Comparison of ENCODE assay signal across 8 cellular contexts in the genomic region with DNA sequence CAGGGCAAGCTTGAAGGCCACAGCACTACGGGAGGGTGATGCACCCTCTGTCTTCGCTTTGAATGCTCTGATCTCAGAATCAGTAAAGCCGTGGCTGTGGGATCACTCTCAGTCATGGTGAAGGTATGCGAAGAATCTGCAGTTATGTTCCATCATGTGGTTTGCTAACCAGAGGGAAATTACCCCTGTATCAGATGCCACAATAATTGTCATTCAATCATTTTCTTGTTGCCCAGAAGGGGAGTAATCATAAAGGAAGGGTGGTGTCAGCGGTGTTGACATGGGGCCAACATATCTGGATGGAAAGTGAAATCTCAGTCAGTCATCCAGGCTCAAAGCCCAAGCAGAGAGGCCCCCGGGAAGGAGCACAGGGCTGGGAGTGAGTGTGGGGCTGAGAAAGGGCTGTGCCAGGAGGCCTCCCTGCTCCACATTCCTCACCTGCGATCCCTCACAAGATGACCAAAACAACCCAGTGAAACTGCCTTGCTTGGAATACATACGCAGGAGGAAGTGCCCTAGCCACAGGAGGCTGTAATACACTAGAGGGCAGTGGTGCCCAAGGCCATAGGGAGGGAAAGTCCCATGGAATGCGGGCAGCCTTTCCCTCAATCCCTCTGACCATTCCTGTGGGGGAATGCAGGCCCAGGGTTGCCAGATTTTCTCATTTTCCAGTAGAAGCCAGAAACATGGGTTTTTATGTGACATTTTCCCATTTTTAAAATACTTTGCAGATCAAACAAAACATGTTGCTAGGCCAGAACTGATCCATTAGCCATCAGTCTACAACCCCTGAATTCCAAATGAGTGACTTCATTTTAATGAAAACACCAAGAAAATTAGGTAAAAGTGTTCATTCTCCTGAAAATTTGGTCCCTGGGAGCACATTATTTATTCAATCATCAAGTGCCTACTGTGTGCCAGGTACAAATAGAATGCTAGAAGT.
DNase-seq lines count a peak whose midpoint lies in the region; ATAC-seq and TF ChIP-seq lines count a peak whose summit lies in the region.

No MANE protein-coding gene starts in this region.

- no peak overlapping the region for H3K4me3 Mint-ChIP-seq in naive thymus-derived CD4-positive, alpha-beta T cell

- peaks cover 0 to 15% (median 11%) of the 10 kb centered on the region in 5 donors for H3K27me3 Mint-ChIP-seq in naive thymus-derived CD4-positive, alpha-beta T cell

- no peaks in the 10 kb centered on the region for H3K27me3 ChIP-seq in aorta (ENCODE audit: control insufficient read depth in 1 of 2, insufficient read depth in 2 of 2, low read length in 1 of 2)
- no peaks in the 10 kb centered on the region for H3K27me3 ChIP-seq in naive thymus-derived CD4-positive, alpha-beta T cell (ENCODE audit: control insufficient read depth in 2 of 2, insufficient read depth in 2 of 2, low read length in 2 of 2)

- no peaks in the 10 kb centered on the region for H3K36me3 ChIP-seq in aorta (ENCODE audit: control insufficient read depth in 1 of 2, insufficient read depth in 2 of 2, low read length in 1 of 2)
- no peaks in the 10 kb centered on the region for H3K36me3 ChIP-seq in naive thymus-derived CD4-positive, alpha-beta T cell (ENCODE audit: control insufficient read depth in 2 of 3, insufficient read depth in 3 of 3, low read length in 3 of 3)

- ATAC-seq in left colon (peak; percentile 98), aorta (ENCODE audit: low FRiP score) (peak; percentile 53)
- ATAC-seq in naive thymus-derived CD4-positive, alpha-beta T cell: no peak

- H3K4me1 Mint-ChIP-seq in naive thymus-derived CD4-positive, alpha-beta T cell: no peaks in the 10 kb centered on the region

- 30 to 41% methylated on average over 9 of the region's 9 CpGs for WGBS in aorta, 2 donors

- peak overlapping the region in 1 of 2 donors; percentile 43 for H3K27ac ChIP-seq in aorta (ENCODE audit: low read depth in 1 of 2, low read length in 2 of 2)
- H3K27ac ChIP-seq in naive thymus-derived CD4-positive, alpha-beta T cell (ENCODE audit: low read depth, low read length): no peak overlapping the region

- H3K36me3 Mint-ChIP-seq in naive thymus-derived CD4-positive, alpha-beta T cell: no peaks in the 10 kb centered on the region

- peak; percentile 9 to 35 for DNase-seq in NCI-H524 (lab: John Stamatoyannopoulos, UW)
- no peak for DNase-seq in NCI-H524 treated with DMSO at 0.1 percent for 48 hours (lab: John Stamatoyannopoulos, UW)
- DNase-seq in T47D (ENCODE audit: low read depth in 1 of 2, low spot score in 1 of 2): peak; percentile 46 to 82
- peak; percentile 31 to 35 for DNase-seq in left colon
- DNase-seq in aorta: peak; percentile 54 to 75
- DNase-seq in naive thymus-derived CD4-positive, alpha-beta T cell: no peak
- no peak for DNase-seq in DMS79 (lab: John Stamatoyannopoulos, UW)

- H3K9me3 Mint-ChIP-seq in naive thymus-derived CD4-positive, alpha-beta T cell: peaks cover 0 to 2% (median 0%) of the 10 kb centered on the region in 11 donors

- H3K9me3 ChIP-seq in aorta (ENCODE audit: control insufficient read depth, low read length): no peaks in the 10 kb centered on the region
- H3K9me3 ChIP-seq in naive thymus-derived CD4-positive, alpha-beta T cell (ENCODE audit: control insufficient read depth in 2 of 3, low read length in 3 of 3): no peaks in the 10 kb centered on the region

- TF ChIP-seq EP300 in Ishikawa (IDR thresholded peaks at IDR 0.05; ENCODE audit: borderline replicate concordance): peak; percentile 76

- no peaks in the 10 kb centered on the region for H3K4me1 ChIP-seq in aorta (ENCODE audit: control insufficient read depth in 1 of 2, insufficient read depth in 2 of 2, low read length in 2 of 2)
- H3K4me1 ChIP-seq in naive thymus-derived CD4-positive, alpha-beta T cell (ENCODE audit: control insufficient read depth in 2 of 2, insufficient read depth in 2 of 2, low read length in 2 of 2): no peaks in the 10 kb centered on the region

- POLR2A ChIA-PET in naive thymus-derived CD4-positive, alpha-beta T cell (lab: Charles Lee): no interaction called here

- H3K27ac Mint-ChIP-seq in naive thymus-derived CD4-positive, alpha-beta T cell: no peak overlapping the region

- CTCF ChIA-PET in naive thymus-derived CD4-positive, alpha-beta T cell (lab: Charles Lee): no interaction called here

- peak; percentile 86 for TF ChIP-seq RAD21 in Ishikawa (IDR thresholded peaks at IDR 0.05; ENCODE audit: low read depth)

- in situ Hi-C loops in T47D (cut with HindIII; ENCODE audit: low pct_unique_long_range_greater_than_20kb, low sequenced_read_pairs): no loop called here

- intact Hi-C loops in left colon (cut with DNase I, micrococcal nuclease) (no loop called here), aorta (cut with DNase I) (loop anchor here in 1 of 2 donors (5.0 kb wide), 1 partner anchor 46 kb away; no protein-coding TSS in a partner anchor)
- intact Hi-C loops in naive thymus-derived CD4-positive, alpha-beta T cell (cut with micrococcal nuclease): no loop called here

- no peak overlapping the region for H3K4me3 ChIP-seq in aorta (ENCODE audit: low read length in 2 of 2)
- H3K4me3 ChIP-seq in naive thymus-derived CD4-positive, alpha-beta T cell (ENCODE audit: low read length): no peak overlapping the region

TF ChIP-seq in Ishikawa, 13 proteins besides CTCF, POLR2A, EP300 and RAD21:
- no peak for TF ChIP-seq EGR1 (IDR thresholded peaks at IDR 0.05)
- TF ChIP-seq CREB1 (IDR thresholded peaks at IDR 0.05; ENCODE audit: low read depth): no peak
- no peak for TF ChIP-seq ZBTB7A (IDR thresholded peaks at IDR 0.05; ENCODE audit: low read depth)
- no peak for TF ChIP-seq CEBPB (IDR thresholded peaks at IDR 0.05)
- TF ChIP-seq, protein P1, sequence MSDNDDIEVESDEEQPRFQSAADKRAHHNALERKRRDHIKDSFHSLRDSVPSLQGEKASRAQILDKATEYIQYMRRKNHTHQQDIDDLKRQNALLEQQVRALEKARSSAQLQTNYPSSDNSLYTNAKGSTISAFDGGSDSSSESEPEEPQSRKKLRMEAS (IDR thresholded peaks at IDR 0.05): peak; percentile 42; the same call in 1 of the 2 replicates
- TF ChIP-seq, protein P2, sequence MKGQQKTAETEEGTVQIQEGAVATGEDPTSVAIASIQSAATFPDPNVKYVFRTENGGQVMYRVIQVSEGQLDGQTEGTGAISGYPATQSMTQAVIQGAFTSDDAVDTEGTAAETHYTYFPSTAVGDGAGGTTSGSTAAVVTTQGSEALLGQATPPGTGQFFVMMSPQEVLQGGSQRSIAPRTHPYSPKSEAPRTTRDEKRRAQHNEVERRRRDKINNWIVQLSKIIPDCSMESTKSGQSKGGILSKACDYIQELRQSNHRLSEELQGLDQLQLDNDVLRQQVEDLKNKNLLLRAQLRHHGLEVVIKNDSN (IDR thresholded peaks at IDR 0.05): peak; percentile 58; the same call in 1 of the 2 replicates
- TF ChIP-seq NFIC (IDR thresholded peaks at IDR 0.05): peak; percentile 65
- TF ChIP-seq FOXM1 (IDR thresholded peaks at IDR 0.05; ENCODE audit: borderline replicate concordance, low read depth): peak; percentile 56; the same call in 1 of the 2 replicates
- TF ChIP-seq TCF12 (IDR thresholded peaks at IDR 0.05; ENCODE audit: low read depth): 0 out of 2 replicates have a peak, but pooled peaks have one; percentile 46
- TF ChIP-seq, protein P3, sequence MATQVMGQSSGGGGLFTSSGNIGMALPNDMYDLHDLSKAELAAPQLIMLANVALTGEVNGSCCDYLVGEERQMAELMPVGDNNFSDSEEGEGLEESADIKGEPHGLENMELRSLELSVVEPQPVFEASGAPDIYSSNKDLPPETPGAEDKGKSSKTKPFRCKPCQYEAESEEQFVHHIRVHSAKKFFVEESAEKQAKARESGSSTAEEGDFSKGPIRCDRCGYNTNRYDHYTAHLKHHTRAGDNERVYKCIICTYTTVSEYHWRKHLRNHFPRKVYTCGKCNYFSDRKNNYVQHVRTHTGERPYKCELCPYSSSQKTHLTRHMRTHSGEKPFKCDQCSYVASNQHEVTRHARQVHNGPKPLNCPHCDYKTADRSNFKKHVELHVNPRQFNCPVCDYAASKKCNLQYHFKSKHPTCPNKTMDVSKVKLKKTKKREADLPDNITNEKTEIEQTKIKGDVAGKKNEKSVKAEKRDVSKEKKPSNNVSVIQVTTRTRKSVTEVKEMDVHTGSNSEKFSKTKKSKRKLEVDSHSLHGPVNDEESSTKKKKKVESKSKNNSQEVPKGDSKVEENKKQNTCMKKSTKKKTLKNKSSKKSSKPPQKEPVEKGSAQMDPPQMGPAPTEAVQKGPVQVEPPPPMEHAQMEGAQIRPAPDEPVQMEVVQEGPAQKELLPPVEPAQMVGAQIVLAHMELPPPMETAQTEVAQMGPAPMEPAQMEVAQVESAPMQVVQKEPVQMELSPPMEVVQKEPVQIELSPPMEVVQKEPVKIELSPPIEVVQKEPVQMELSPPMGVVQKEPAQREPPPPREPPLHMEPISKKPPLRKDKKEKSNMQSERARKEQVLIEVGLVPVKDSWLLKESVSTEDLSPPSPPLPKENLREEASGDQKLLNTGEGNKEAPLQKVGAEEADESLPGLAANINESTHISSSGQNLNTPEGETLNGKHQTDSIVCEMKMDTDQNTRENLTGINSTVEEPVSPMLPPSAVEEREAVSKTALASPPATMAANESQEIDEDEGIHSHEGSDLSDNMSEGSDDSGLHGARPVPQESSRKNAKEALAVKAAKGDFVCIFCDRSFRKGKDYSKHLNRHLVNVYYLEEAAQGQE (IDR thresholded peaks at IDR 0.05; ENCODE audit: low read depth): no peak
- peak; percentile 97 for TF ChIP-seq TEAD4 (IDR thresholded peaks at IDR 0.05)
- TF ChIP-seq YY1 (IDR thresholded peaks at IDR 0.05; ENCODE audit: low read depth): no peak; the same call in 1 of the 2 replicates
- no peak for TF ChIP-seq TAF1 (IDR thresholded peaks at IDR 0.05; ENCODE audit: low read depth)

Comparison
In these comparisons a context has a peak if more than half of its experiments do, and no peak if none do; other contexts are left out.
1. DNase-seq: peak in NCI-H524 (2 of 2), T47D (2 of 2), left colon (2 of 2) and aorta (2 of 2); none in NCI-H524 treated with DMSO at 0.1 percent for 48 hours (single experiment), naive thymus-derived CD4-positive, alpha-beta T cell (0 of 9) and DMS79 (single experiment).